Comparison of ENCODE assay signal across 23 cellular contexts in the genomic region with DNA sequence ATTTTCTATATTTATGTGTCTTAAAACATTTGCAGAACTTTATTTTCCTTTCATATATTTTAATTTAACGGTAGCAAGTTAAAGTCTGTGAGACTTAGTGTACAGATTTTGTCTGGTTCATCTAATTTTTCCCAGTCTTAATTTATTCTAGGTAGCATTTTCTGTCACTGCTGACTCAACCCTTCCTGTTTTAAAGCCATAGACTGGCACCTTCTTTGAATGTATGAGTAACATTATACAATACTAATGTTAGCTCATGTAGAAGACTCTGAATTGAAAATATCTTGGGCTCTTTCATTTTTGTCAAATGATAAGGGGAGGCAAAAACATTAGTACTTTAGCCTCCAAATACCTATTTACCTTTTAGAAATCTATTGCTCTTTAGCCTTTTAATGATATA. TPM values are rescaled to one million over a fixed set of nuclear protein-coding genes. Genes with fewer than 3 reads are reported as not detected.
DNase-seq lines count a peak whose midpoint lies in the region; ATAC-seq lines count a peak whose summit lies in the region.
"Had no signal": no experiment of that assay in that cellular context is flagged by ENCODE, and none has a peak within 500 bp of the region (broad histone marks: within the 10 kb centered on the region; RNA-seq: fewer than 3 reads in every experiment).

No MANE protein-coding gene starts in this region.

- peaks cover 22% of the 10 kb centered on the region for H3K36me3 Mint-ChIP-seq in activated T-cell treated with anti-CD3 and anti-CD28 coated beads, Interleukin-2, amount 50 U/mL, for 4 hours (ENCODE audit: insufficient read depth)
- peaks cover 29% of the 10 kb centered on the region for H3K36me3 Mint-ChIP-seq in activated CD8-positive, alpha-beta memory T cell treated with anti-CD3 and anti-CD28 coated beads, Interleukin-2, amount 10 ng/mL, durations not matched to agents 7 days and 5 days

- H3K4me1 Mint-ChIP-seq in activated T-cell treated with anti-CD3 and anti-CD28 coated beads, Interleukin-2, amount 50 U/mL, for 4 hours (ENCODE audit: low read depth), result peaks cover 8% of the 10 kb centered on the region
- H3K4me1 Mint-ChIP-seq in activated CD8-positive, alpha-beta memory T cell treated with anti-CD3 and anti-CD28 coated beads, Interleukin-2, amount 10 ng/mL, durations not matched to agents 7 days and 5 days, result peaks cover 3% of the 10 kb centered on the region

- CTCF ChIA-PET in activated CD8-positive, alpha-beta memory T cell treated with anti-CD3 and anti-CD28 coated beads, Interleukin-2, amount 10 ng/mL, durations not matched to agents 7 days and 5 days (lab: Charles Lee), result no interaction called here

- H3K9me3 Mint-ChIP-seq in activated T-cell treated with anti-CD3 and anti-CD28 coated beads, Interleukin-2, amount 50 U/mL, for 4 hours, result no peaks in the 10 kb centered on the region
- no peaks in the 10 kb centered on the region for H3K9me3 Mint-ChIP-seq in activated CD8-positive, alpha-beta memory T cell treated with anti-CD3 and anti-CD28 coated beads, Interleukin-2, amount 10 ng/mL, durations not matched to agents 7 days and 5 days (ENCODE audit: low read depth)
- H3K9me3 Mint-ChIP-seq: CD4-positive, alpha-beta T cell had no signal

- H3K27me3 Mint-ChIP-seq in activated T-cell treated with anti-CD3 and anti-CD28 coated beads, Interleukin-2, amount 50 U/mL, for 4 hours (ENCODE audit: low read depth), result no peaks in the 10 kb centered on the region
- H3K27me3 Mint-ChIP-seq in activated CD8-positive, alpha-beta memory T cell treated with anti-CD3 and anti-CD28 coated beads, Interleukin-2, amount 10 ng/mL, durations not matched to agents 7 days and 5 days, result no peaks in the 10 kb centered on the region
- H3K27me3 Mint-ChIP-seq: CD4-positive, alpha-beta T cell had no signal

- no peak overlapping the region for H3K4me3 Mint-ChIP-seq in activated T-cell treated with anti-CD3 and anti-CD28 coated beads, Interleukin-2, amount 50 U/mL, for 4 hours
- no peak overlapping the region for H3K4me3 Mint-ChIP-seq in activated CD8-positive, alpha-beta memory T cell treated with anti-CD3 and anti-CD28 coated beads, Interleukin-2, amount 10 ng/mL, durations not matched to agents 7 days and 5 days
- H3K4me3 Mint-ChIP-seq: CD4-positive, alpha-beta T cell had no signal

- no peak for DNase-seq in activated T-cell treated with anti-CD3 and anti-CD28 coated beads, Interleukin-2, amount 50 U/mL, for 4 hours
- DNase-seq in activated T-cell treated with anti-CD3 and anti-CD28 coated beads, Interleukin-2, amount 50 U/mL, for 48 hours, result no peak
- peak; percentile 39 for DNase-seq in HT1080 (ENCODE audit: low read depth)
- DNase-seq in dermis blood vessel endothelial cell, result peak; percentile 33
- DNase-seq in renal cortical epithelial cell (ENCODE audit: low read depth), result peak; percentile 2
- DNase-seq in NCI-H1436 (lab: John Stamatoyannopoulos, UW), result no peak
- DNase-seq in activated CD8-positive, alpha-beta memory T cell treated with anti-CD3 and anti-CD28 coated beads, Interleukin-2, amount 10 ng/mL, durations not matched to agents 7 days and 5 days, result no peak
- DNase-seq: AML-193; CD4-positive, alpha-beta T cell; HCEC 1CT; IMR-90; KG1; MG63; NCI-H1105 treated with DMSO at 0.1 percent for 48 hours; NCI-H1694; NCI-H2029 treated with DMSO at 0.1 percent for 48 hours; NCI-H446 treated with DMSO at 0.1 percent for 48 hours; NCI-H526; NCI-H82; NK-92 treated with Interleukin-12 subunit alpha and Interleukin-12 subunit beta, amount 100 ng/mL, for 24 hours; PC-3; SJCRH30 had no signal

- no peak overlapping the region for H3K27ac Mint-ChIP-seq in activated CD8-positive, alpha-beta memory T cell treated with anti-CD3 and anti-CD28 coated beads, Interleukin-2, amount 10 ng/mL, durations not matched to agents 7 days and 5 days
- H3K27ac Mint-ChIP-seq: CD4-positive, alpha-beta T cell had no signal

- peak; percentile 51 to 69 for ATAC-seq in activated T-cell treated with anti-CD3 and anti-CD28 coated beads, Interleukin-2, amount 50 U/mL, for 4 hours
- no peak for ATAC-seq in activated CD8-positive, alpha-beta memory T cell treated with anti-CD3 and anti-CD28 coated beads, Interleukin-2, amount 10 ng/mL, durations not matched to agents 7 days and 5 days
- no peak for ATAC-seq in GM21619 (IDR thresholded peaks at IDR 0.05; ENCODE audit: unreplicated experiment)
- ATAC-seq: PC-3 had no signal

RNA-seq across cellular contexts. Expression of gene BLTP1, which starts 43.6 kb away (rescaled TPM):
- total RNA-seq in activated T-cell treated with anti-CD3 and anti-CD28 coated beads, Interleukin-2, amount 50 U/mL, for 4 hours, result 10 to 100 TPM in 2 of 3 donors, 1 to 10 TPM in 1; 8.9 to 11.3 (median 10.7) TPM
- total RNA-seq in HT1080 (2014; rRNA removed; shearing (Covaris generic)), result 12.1 and 13.0 TPM in 2 replicates
- polyA plus RNA-seq in HT1080 (2015; cell fraction: cytosol; rRNA removed), result 7.2 and 11.3 TPM in 2 replicates
- 65.0 and 70.4 TPM in 2 replicates for polyA plus RNA-seq in HT1080 (2015; cell fraction: nucleus; rRNA removed)
- total RNA-seq in dermis blood vessel endothelial cell (91.6 and 97.4 TPM in 2 replicates), renal cortical epithelial cell (43.9 and 122 TPM in 2 replicates)
- total RNA-seq in activated CD8-positive, alpha-beta memory T cell treated with anti-CD3 and anti-CD28 coated beads, Interleukin-2, amount 10 ng/mL, durations not matched to agents 7 days and 5 days, result 10 to 100 TPM; 30.1 to 47.5 TPM

Comparison
In these comparisons a context has a peak if more than half of its experiments do, and no peak if none do; other contexts are left out.
1. ATAC-seq: peak in activated T-cell treated with anti-CD3 and anti-CD28 coated beads, Interleukin-2, amount 50 U/mL, for 4 hours (2 of 2); none in activated CD8-positive, alpha-beta memory T cell treated with anti-CD3 and anti-CD28 coated beads, Interleukin-2, amount 10 ng/mL, durations not matched to agents 7 days and 5 days (single experiment) and GM21619 (single experiment).
2. DNase-seq: peak in HT1080 (single experiment), dermis blood vessel endothelial cell (single experiment) and renal cortical epithelial cell (single experiment); none in activated T-cell treated with anti-CD3 and anti-CD28 coated beads, Interleukin-2, amount 50 U/mL, for 4 hours (single experiment), activated T-cell treated with anti-CD3 and anti-CD28 coated beads, Interleukin-2, amount 50 U/mL, for 48 hours (0 of 2), NCI-H1436 (single experiment) and activated CD8-positive, alpha-beta memory T cell treated with anti-CD3 and anti-CD28 coated beads, Interleukin-2, amount 10 ng/mL, durations not matched to agents 7 days and 5 days (single experiment).